Comparison of ENCODE assay signal across 11 cellular contexts in genomic region chr12:24661657-24662096, GRCh38.
A peak's percentile ranks its signal among the peaks of the same experiment; 100 is the strongest.
DNase-seq lines count a peak whose midpoint lies in the region; ATAC-seq and FAIRE-seq lines count a peak whose summit lies in the region.
"Had no signal": no experiment of that assay in that cellular context is flagged by ENCODE, and none has a peak within 500 bp of the region (broad histone marks: within the 10 kb centered on the region; RNA-seq: fewer than 3 reads in every experiment).

No MANE protein-coding gene starts in this region.

- ATAC-seq in HG03469 (IDR thresholded peaks at IDR 0.05; ENCODE audit: unreplicated experiment) (no peak), HG02852 (IDR thresholded peaks at IDR 0.05; ENCODE audit: unreplicated experiment) (no peak)
- ATAC-seq: activated CD4-positive, CD25-positive, alpha-beta regulatory T cell treated with anti-CD3 and anti-CD28 coated beads, Interleukin-2, amount 50 U/mL, for 24 hours; foreskin keratinocyte had no signal

- FAIRE-seq in urothelium cell line (lab: Jason Lieb, UNC) = no peak

- no peak overlapping the region for H3K4me3 ChIP-seq in skeletal muscle cell (ENCODE audit: low read depth, low read length)

- peak; percentile 38 for DNase-seq in H4 (ENCODE audit: low spot score)
- peak; percentile 68 for DNase-seq in SKM-1 treated with dmso at 0.1 percent for 144 hours (lab: John Stamatoyannopoulos, UW; ENCODE audit: unreplicated experiment)
- DNase-seq in glomerular visceral epithelial cell (ENCODE audit: extremely low spot score) = peak; percentile 86
- DNase-seq in skeletal muscle cell (ENCODE audit: low read depth) = peak; percentile 83
- no peak for DNase-seq in urothelium cell line (ENCODE audit: low spot score)
- no peak for DNase-seq in HUDEP-2 (lab: John Stamatoyannopoulos, UW; ENCODE audit: unreplicated experiment in 76 of 76)
- DNase-seq: GF-D8 had no signal

Comparison
In these comparisons a context has a peak if more than half of its experiments do, and no peak if none do; other contexts are left out.
1. DNase-seq: peak in H4 (single experiment), SKM-1 treated with dmso at 0.1 percent for 144 hours (single experiment), glomerular visceral epithelial cell (single experiment) and skeletal muscle cell (single experiment); none in urothelium cell line (single experiment) and HUDEP-2 (0 of 76).